In the genomic region with DNA sequence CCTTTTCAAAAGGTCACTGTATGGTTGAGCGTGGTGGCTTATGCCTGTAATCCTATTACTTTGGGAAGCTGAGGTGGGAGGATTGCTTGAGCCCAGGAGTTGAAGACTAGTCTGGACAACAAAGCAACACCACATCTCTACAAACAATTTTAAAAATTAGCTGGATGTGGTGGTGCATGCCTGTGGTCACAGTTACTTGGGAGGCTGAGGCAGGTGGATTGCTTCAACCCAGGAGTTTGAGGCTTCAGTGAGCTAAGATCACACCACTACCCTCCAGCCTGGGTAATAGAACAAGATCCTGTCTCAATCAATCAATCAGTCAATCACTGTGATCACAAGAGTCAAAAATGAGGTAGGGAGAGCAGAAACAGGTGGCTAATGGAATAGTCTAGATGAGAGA, we compare ENCODE assay signal across 13 cellular contexts.
DNase-seq lines count a peak whose midpoint lies in the region; FAIRE-seq and TF ChIP-seq lines count a peak whose summit lies in the region.
"Had no signal": no experiment of that assay in that cellular context is flagged by ENCODE, and none has a peak within 500 bp of the region (broad histone marks: within the 10 kb centered on the region; RNA-seq: fewer than 3 reads in every experiment).

No MANE protein-coding gene starts in this region.

- TF ChIP-seq POLR2A in thyroid gland (IDR thresholded peaks at IDR 0.05) = no peak
- TF ChIP-seq POLR2A in erythroblast (IDR thresholded peaks at IDR 0.05; ENCODE audit: low read length) = no peak

- H3K27ac ChIP-seq in WERI-Rb-1 = no peak overlapping the region
- no peak overlapping the region for H3K27ac ChIP-seq in thyroid gland
- H3K27ac ChIP-seq: 22Rv1; BLaER1 treated with 17β-estradiol and CSF1 and Interleukin-3, amounts not matched to agents 10 nM and 100 nM; PC-9 had no signal

- H3K4me1 ChIP-seq in thyroid gland = no peaks in the 10 kb centered on the region

- H3K4me3 ChIP-seq in WERI-Rb-1 (ENCODE audit: low read depth, low read length) = no peak overlapping the region
- no peak overlapping the region for H3K4me3 ChIP-seq in thyroid gland (replicated peaks in 1 of 3)
- H3K4me3 ChIP-seq: BLaER1 treated with 17β-estradiol and CSF1 and Interleukin-3, amounts not matched to agents 10 nM and 100 nM; PC-9 had no signal

- TF ChIP-seq CTCF in WERI-Rb-1 (IDR thresholded peaks at IDR 0.05; ENCODE audit: low read depth, low read length) (no peak), thyroid gland (IDR thresholded peaks at IDR 0.05) (no peak)

- intact Hi-C loops in thyroid gland (cut with DNase I) = loop anchor here (10.0 kb wide), 1 partner anchor 373 kb away; no protein-coding TSS in a partner anchor

- H3K27me3 ChIP-seq in WERI-Rb-1 (ENCODE audit: insufficient read depth, low read depth, severe bottlenecking) = no peaks in the 10 kb centered on the region
- H3K27me3 ChIP-seq in thyroid gland = no peaks in the 10 kb centered on the region
- H3K27me3 ChIP-seq: BLaER1 treated with 17β-estradiol and CSF1 and Interleukin-3, amounts not matched to agents 10 nM and 100 nM had no signal

- 81 to 96% methylated on average over 1 of the region's 1 CpG for WGBS in thyroid gland, 2 donors

- H3K9me3 ChIP-seq in WERI-Rb-1 (ENCODE audit: severe bottlenecking) = no peaks in the 10 kb centered on the region
- H3K9me3 ChIP-seq in thyroid gland = no peaks in the 10 kb centered on the region
- H3K9me3 ChIP-seq: BLaER1 treated with 17β-estradiol and CSF1 and Interleukin-3, amounts not matched to agents 10 nM and 100 nM had no signal

- DNase-seq in NCI-H82 treated with DMSO at 0.1 percent for 48 hours (lab: John Stamatoyannopoulos, UW; ENCODE audit: unreplicated experiment) (peak; percentile 63), NCI-H82 (lab: John Stamatoyannopoulos, UW) (no peak), WERI-Rb-1 (peak; percentile 58), myocyte (ENCODE audit: low read depth) (peak; percentile 28), urothelium cell line (ENCODE audit: low spot score) (no peak), thyroid gland (no peak), erythroblast (lab: John Stamatoyannopoulos, UW) (no peak)
- DNase-seq in NK-92 treated with Interleukin-12 subunit alpha and Interleukin-12 subunit beta, amount 100 ng/mL, for 24 hours (lab: John Stamatoyannopoulos, UW) = no peak
- DNase-seq: H7, NCI-H1436 treated with DMSO at 0.1 percent for 48 hours had no signal

- FAIRE-seq in urothelium cell line (lab: Jason Lieb, UNC) = peak; percentile 46

- H3K36me3 ChIP-seq in WERI-Rb-1 (no peaks in the 10 kb centered on the region), thyroid gland (no peaks in the 10 kb centered on the region)
- H3K36me3 ChIP-seq: BLaER1 treated with 17β-estradiol and CSF1 and Interleukin-3, amounts not matched to agents 10 nM and 100 nM had no signal

Comparison
In these comparisons a context has a peak if more than half of its experiments do, and no peak if none do; other contexts are left out.
1. DNase-seq: peak in NCI-H82 treated with DMSO at 0.1 percent for 48 hours (single experiment), WERI-Rb-1 (single experiment) and myocyte (single experiment); none in NCI-H82 (single experiment), urothelium cell line (single experiment), thyroid gland (0 of 2), erythroblast (0 of 2) and NK-92 treated with Interleukin-12 subunit alpha and Interleukin-12 subunit beta, amount 100 ng/mL, for 24 hours (single experiment).